In the genomic region with DNA sequence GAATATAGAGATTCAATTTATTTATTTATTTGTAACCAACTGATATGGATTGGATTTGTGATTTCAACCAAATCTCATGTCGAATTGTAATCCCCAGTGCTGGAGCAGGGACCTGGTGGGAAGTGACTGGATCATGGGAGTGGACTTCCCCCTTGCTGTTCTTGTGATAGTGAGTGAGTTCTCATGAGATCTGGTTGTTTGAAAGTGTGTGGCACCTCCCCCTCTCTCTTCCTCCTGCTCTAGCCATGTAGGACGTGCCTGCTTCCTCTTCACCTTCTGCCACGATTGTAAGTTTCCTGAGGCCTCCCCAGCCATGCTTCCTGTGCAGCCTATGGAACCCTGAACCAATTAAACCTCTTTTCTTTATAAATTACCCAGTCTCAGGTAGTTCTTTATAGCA, we compare ENCODE assay signal across 8 cellular contexts. TPM values are rescaled to one million over a fixed set of nuclear protein-coding genes. Genes with fewer than 3 reads are reported as not detected.
"Had no signal": no experiment of that assay in that cellular context is flagged by ENCODE, and none has a peak within 500 bp of the region (broad histone marks: within the 10 kb centered on the region; RNA-seq: fewer than 3 reads in every experiment).

No MANE protein-coding gene starts in this region.

RNA-seq across cellular contexts. Expression of a gene that starts 55.7 kb away (rescaled TPM):
- total RNA-seq: stomach, subcutaneous adipose tissue, thyroid gland, transverse colon, upper lobe of left lung, upper lobe of right lung, ureter, vagina had no signal
- polyA plus RNA-seq: stomach had no signal
